ENCODE assay signal across 8 cellular contexts in genomic region chr15:30626632-30627031, GRCh38. TPM values are rescaled to one million over a fixed set of nuclear protein-coding genes. Genes with fewer than 3 reads are reported as not detected.
DNase-seq lines count a peak whose midpoint lies in the region; ATAC-seq and TF ChIP-seq lines count a peak whose summit lies in the region.
"Not testable (repeated sequence)": the region's sequence is repeated elsewhere in the genome, so short reads cannot be mapped to it uniquely, and the experiment has no call there.

No MANE protein-coding gene starts in this region.

- DNase-seq in T-cell; ascending aorta (ENCODE audit: low spot score in 2 of 2); esophagus squamous epithelium (lab: John Stamatoyannopoulos, UW); lower lobe of right lung: not testable (repeated sequence)
- peak; percentile 17 for DNase-seq in retina

- peak overlapping the region; percentile 91 for H3K27ac ChIP-seq in 22Rv1
- peak overlapping the region; percentile 75; the same call in 1 of the 2 replicates for H3K27ac ChIP-seq in HUES6 (ENCODE audit: low read depth, low read length)
- not testable (repeated sequence) for H3K27ac ChIP-seq in ascending aorta, lower lobe of right lung
- H3K27ac ChIP-seq in esophagus squamous epithelium, result peak overlapping the region; percentile 65 to 94 (median 91)

- intact Hi-C loops in ascending aorta (cut with DNase I); esophagus squamous epithelium (cut with DNase I); lower lobe of right lung (cut with DNase I): not testable (repeated sequence)

- not testable (repeated sequence) for H3K9me3 ChIP-seq in HUES6 (ENCODE audit: control insufficient read depth, insufficient read depth, low read depth, low read length); ascending aorta; esophagus squamous epithelium; lower lobe of right lung

- not testable (repeated sequence) for H3K36me3 ChIP-seq in HUES6 (ENCODE audit: control insufficient read depth, insufficient read depth, low read length); ascending aorta; esophagus squamous epithelium; lower lobe of right lung

- not testable (repeated sequence) for H3K27me3 Mint-ChIP-seq in T-cell

- not testable (repeated sequence) for ATAC-seq in T-cell (replicated peaks in 1 of 4); lower lobe of right lung

- H3K4me3 ChIP-seq in GM12875 (ENCODE audit: low read depth, low read length) (peak overlapping the region; percentile 60), HUES6 (ENCODE audit: low read depth, low read length) (peak overlapping the region; percentile 83), ascending aorta (peak overlapping the region; percentile 59 to 76), esophagus squamous epithelium (peak overlapping the region; percentile 35 to 77 (median 62)), lower lobe of right lung (peak overlapping the region; percentile 53)

- H3K27ac Mint-ChIP-seq in T-cell, result peak overlapping the region; percentile 97 to 99

- not testable (repeated sequence) for H3K36me3 Mint-ChIP-seq in T-cell

- not testable (repeated sequence) for TF ChIP-seq POLR2A in esophagus squamous epithelium (IDR thresholded peaks at IDR 0.05)

- CTCF ChIA-PET in T-cell (lab: Charles Lee), result not testable (repeated sequence)

- WGBS in esophagus squamous epithelium, 2 donors, result 0% methylated on average over 2 to 15 of the region's 20 CpGs

- POLR2A ChIA-PET in T-cell (lab: Charles Lee), result not testable (repeated sequence)

- H3K4me1 Mint-ChIP-seq in T-cell, result peaks cover 13 to 26% (median 23%) of the 10 kb centered on the region in 3 donors

- not testable (repeated sequence) for H3K27me3 ChIP-seq in HUES6 (ENCODE audit: control insufficient read depth, insufficient read depth, low read length); ascending aorta; esophagus squamous epithelium; lower lobe of right lung (ENCODE audit: low read depth)

- not testable (repeated sequence) for H3K9me3 Mint-ChIP-seq in T-cell

- not testable (repeated sequence) for H3K4me1 ChIP-seq in HUES6 (ENCODE audit: control insufficient read depth, insufficient read depth, low read length); ascending aorta; lower lobe of right lung
- H3K4me1 ChIP-seq in esophagus squamous epithelium, result peaks cover 0 to 18% (median 0%) of the 10 kb centered on the region in 3 donors

- H3K9ac ChIP-seq in HUES6 (ENCODE audit: low read length), result peak overlapping the region; percentile 90

- H3K4me3 Mint-ChIP-seq in T-cell, result peak overlapping the region; percentile 95 to 99 (median 97)

- not testable (repeated sequence) for TF ChIP-seq CTCF in 22Rv1 (IDR thresholded peaks at IDR 0.05); GM12875 (IDR thresholded peaks at IDR 0.05; ENCODE audit: borderline replicate concordance, insufficient read depth, low read depth, low read length); ascending aorta (IDR thresholded peaks at IDR 0.05); esophagus squamous epithelium (IDR thresholded peaks at IDR 0.05); lower lobe of right lung (IDR thresholded peaks at IDR 0.05)

RNA-seq across cellular contexts. Expression of gene GOLGA8H, which starts 22.8 kb away (rescaled TPM):
- not detected for total RNA-seq in T-cell
- total RNA-seq in ascending aorta, result not detected
- total RNA-seq in esophagus squamous epithelium, result under 1 TPM in 2 of 4 donors, not detected in 2; 0.57 to 0.64 TPM
- total RNA-seq in lower lobe of right lung, result 0.24 TPM
